ENCODE assay signal across 23 cellular contexts in genomic region chr20:4681441-4681840, GRCh38. TPM values are rescaled to one million over a fixed set of nuclear protein-coding genes. Genes with fewer than 3 reads are reported as not detected.
DNase-seq lines count a peak whose midpoint lies in the region; ATAC-seq and TF ChIP-seq lines count a peak whose summit lies in the region.
"Had no signal": no experiment of that assay in that cellular context is flagged by ENCODE, and none has a peak within 500 bp of the region (broad histone marks: within the 10 kb centered on the region; RNA-seq: fewer than 3 reads in every experiment).

No MANE protein-coding gene starts in this region.

- no peak overlapping the region for H3K9ac ChIP-seq in mammary epithelial cell (ENCODE audit: insufficient read depth, low read length)
- no peak overlapping the region for H3K9ac ChIP-seq in rectal smooth muscle tissue (ENCODE audit: low read length)
- H3K9ac ChIP-seq: GM23248, KMS-11 had no signal

- H4K20me1 ChIP-seq in mammary epithelial cell (ENCODE audit: insufficient read depth, low read length) = no peaks in the 10 kb centered on the region

- 100% methylated on average over 6 of the region's 6 CpGs for WGBS in mammary epithelial cell (ENCODE audit: low coverage, missing lambda C conversion rate)

- intact Hi-C loops in mammary epithelial cell (cut with micrococcal nuclease) = no loop called here
- intact Hi-C loops in left cardiac atrium (cut with DNase I) = no loop called here

- H3K4me1 Mint-ChIP-seq in HFFc6 (ENCODE audit: low read depth) = peaks cover 66% of the 10 kb centered on the region

- H3K27me3 Mint-ChIP-seq in HFFc6 (ENCODE audit: insufficient read depth) = no peaks in the 10 kb centered on the region; the same call in 1 of the 2 replicates
- H3K27me3 Mint-ChIP-seq: activated naive CD4-positive, alpha-beta T cell treated with anti-CD3 and anti-CD28 coated beads, Interleukin-2, amount 50 U/mL, for 24 hours had no signal

- peaks cover 2% of the 10 kb centered on the region for H3K79me2 ChIP-seq in mammary epithelial cell (ENCODE audit: insufficient read depth, low read length)

- peaks cover 29% of the 10 kb centered on the region for H3K4me1 ChIP-seq in mammary epithelial cell (ENCODE audit: insufficient read depth, low read length)
- peaks cover 24% of the 10 kb centered on the region for H3K4me1 ChIP-seq in rectal smooth muscle tissue (ENCODE audit: control insufficient read depth, insufficient read depth, low read length)

- H3K4me3 ChIP-seq in mammary epithelial cell (replicated peaks in 1 of 3; ENCODE audit: insufficient read depth in 1 of 3, low read depth in 2 of 3, low read length in 3 of 3) (no peak overlapping the region), rectal smooth muscle tissue (ENCODE audit: low read length) (no peak overlapping the region)
- H3K4me3 ChIP-seq: coronary artery, GM23248, thyroid gland had no signal

- H3K36me3 Mint-ChIP-seq in HFFc6 (ENCODE audit: low read depth) = no peaks in the 10 kb centered on the region
- H3K36me3 Mint-ChIP-seq: activated naive CD4-positive, alpha-beta T cell treated with anti-CD3 and anti-CD28 coated beads, Interleukin-2, amount 50 U/mL, for 24 hours had no signal

- CTCF ChIA-PET in mammary epithelial cell (lab: Charles Lee; ENCODE audit: low non-redundant PET) = no interaction called here

- H3K9me3 Mint-ChIP-seq in HFFc6 = no peaks in the 10 kb centered on the region
- H3K9me3 Mint-ChIP-seq: activated naive CD4-positive, alpha-beta T cell treated with anti-CD3 and anti-CD28 coated beads, Interleukin-2, amount 50 U/mL, for 24 hours; T-helper 1 cell treated with Interleukin-12 subunit alpha and Interleukin-12 subunit beta and Interleukin-4 antibody, amounts not matched to agents 30 μg/mL and 1 μg/mL, for 36 hours had no signal

- H3K36me3 ChIP-seq in mammary epithelial cell (ENCODE audit: insufficient read depth, low read length) (no peaks in the 10 kb centered on the region), rectal smooth muscle tissue (ENCODE audit: control insufficient read depth, insufficient read depth, low read length) (no peaks in the 10 kb centered on the region)
- H3K36me3 ChIP-seq: thyroid gland, WERI-Rb-1 had no signal

- H3K27ac Mint-ChIP-seq in HFFc6 = peak overlapping the region; percentile 0; the same call in 1 of the 2 replicates
- H3K27ac Mint-ChIP-seq: activated naive CD4-positive, alpha-beta T cell treated with anti-CD3 and anti-CD28 coated beads, Interleukin-2, amount 50 U/mL, for 24 hours; T-helper 1 cell treated with Interleukin-12 subunit alpha and Interleukin-12 subunit beta and Interleukin-4 antibody, amounts not matched to agents 30 μg/mL and 1 μg/mL, for 36 hours had no signal

- peak overlapping the region; percentile 41 for H2AFZ ChIP-seq in mammary epithelial cell (ENCODE audit: low read depth, low read length)
- H2AFZ ChIP-seq: GM23248 had no signal

- H3K27me3 ChIP-seq in mammary epithelial cell (ENCODE audit: insufficient read depth, low read length) (no peaks in the 10 kb centered on the region), rectal smooth muscle tissue (ENCODE audit: control insufficient read depth, insufficient read depth, low read length) (no peaks in the 10 kb centered on the region)
- H3K27me3 ChIP-seq: thyroid gland had no signal

- dilution Hi-C loops in mammary epithelial cell (cut with HindIII; ENCODE audit: low sequenced_read_pairs) = no loop called here

- DNase-seq in HFFc6 = no peak
- DNase-seq in mammary epithelial cell = no peak
- DNase-seq in left cardiac atrium = no peak
- DNase-seq in SW480 (ENCODE audit: low spot score) = no peak
- no peak for DNase-seq in amygdala (lab: John Stamatoyannopoulos, UW)
- DNase-seq in GM10266 (ENCODE audit: extremely low spot score) = no peak
- DNase-seq: activated CD4-positive, alpha-beta T cell treated with anti-CD3 and anti-CD28 coated beads, Interleukin-2, amount 50 U/mL, for 4 hours; activated T-cell treated with anti-CD3 and anti-CD28 coated beads, Interleukin-2, amount 50 U/mL, for 1 hour; Calu3; foreskin melanocyte; kidney glomerular epithelial cell; NCI-H1048; NCI-H2029; SHP77; thyroid gland; WERI-Rb-1 had no signal

- TF ChIP-seq CTCF in HFFc6 (IDR thresholded peaks at IDR 0.05) (no peak), mammary epithelial cell (conservative IDR thresholded peaks at IDR 0.05 in 1 of 2, IDR thresholded peaks at IDR 0.05 in 1 of 2; ENCODE audit: extremely low read depth in 1 of 2, insufficient read depth in 1 of 2, low read depth in 1 of 2, low read length in 2 of 2) (no peak), GM10266 (IDR thresholded peaks at IDR 0.05; ENCODE audit: control insufficient read depth, insufficient read depth, low read depth, missing control alignments) (no peak)

- H3K27ac ChIP-seq in mammary epithelial cell (ENCODE audit: insufficient read depth, low read depth, low read length) = peak overlapping the region; percentile 31
- H3K27ac ChIP-seq in rectal smooth muscle tissue (ENCODE audit: low read depth, low read length) = peak overlapping the region; percentile 2
- H3K27ac ChIP-seq: coronary artery, GM23248, KMS-11, thyroid gland, WERI-Rb-1 had no signal

- in situ Hi-C loops in mammary epithelial cell (cut with MboI; ENCODE audit: low sequenced_read_pairs in 2 of 2) = no loop called here

- H3K4me3 Mint-ChIP-seq in HFFc6 = no peak overlapping the region
- H3K4me3 Mint-ChIP-seq: activated naive CD4-positive, alpha-beta T cell treated with anti-CD3 and anti-CD28 coated beads, Interleukin-2, amount 50 U/mL, for 24 hours; T-helper 1 cell treated with Interleukin-12 subunit alpha and Interleukin-12 subunit beta and Interleukin-4 antibody, amounts not matched to agents 30 μg/mL and 1 μg/mL, for 36 hours had no signal

- BruUV-seq in mammary epithelial cell (replicated peaks; lab: Mats Ljungman, UMichigan) = TSS peak; percentile 2

- H3K9me3 ChIP-seq in mammary epithelial cell (replicated peaks; ENCODE audit: insufficient read depth, low read length) = no peaks in the 10 kb centered on the region
- H3K9me3 ChIP-seq: thyroid gland had no signal

- ATAC-seq in left cardiac atrium = peak; percentile 26 to 56

- no peak overlapping the region for H3K4me2 ChIP-seq in mammary epithelial cell (ENCODE audit: insufficient read depth, low read depth, low read length)
- H3K4me2 ChIP-seq: KMS-11 had no signal

RNA-seq across cellular contexts. Expression of gene PRNP, which starts 4.8 kb away (rescaled TPM):
- 100 to 1,000 TPM; 378 to 900 (median 434) TPM for total RNA-seq in HFFc6 (2021; fragmentation: NEBNext Ultra II Directional; extraction: Animal tissue kit (Norgen Biotek cat#: 25700))
- total RNA-seq in mammary epithelial cell (100 to 1,000 TPM; 676 to 841 TPM), left cardiac atrium (100 to 1,000 TPM; 138 to 145 TPM)
- 1,147 TPM for polyA plus RNA-seq in mammary epithelial cell
- polyA minus RNA-seq in mammary epithelial cell = 442 TPM

RNA-seq across cellular contexts. Expression of gene PRND, which starts 40.3 kb away (rescaled TPM):
- under 1 TPM; 0.31 to 0.62 (median 0.49) TPM for total RNA-seq in HFFc6 (2021; fragmentation: NEBNext Ultra II Directional; extraction: Animal tissue kit (Norgen Biotek cat#: 25700))
- total RNA-seq in mammary epithelial cell (not detected), left cardiac atrium (not detected)
- polyA plus RNA-seq in mammary epithelial cell = not detected
- polyA minus RNA-seq in mammary epithelial cell = not detected
- total RNA-seq: Calu3, GM23248, HT-29 had no signal
- polyA plus RNA-seq: GM23248 had no signal
